ENCODE assay signal across 11 cellular contexts in genomic region chr2:9071032-9071431, GRCh38.
DNase-seq lines count a peak whose midpoint lies in the region; ATAC-seq, FAIRE-seq and TF ChIP-seq lines count a peak whose summit lies in the region.
"Had no signal": no experiment of that assay in that cellular context is flagged by ENCODE, and none has a peak within 500 bp of the region (broad histone marks: within the 10 kb centered on the region; RNA-seq: fewer than 3 reads in every experiment).

No MANE protein-coding gene starts in this region.

- H3K9me3 ChIP-seq in lower lobe of right lung (peaks cover 10% of the 10 kb centered on the region), kidney (ENCODE audit: control insufficient read depth in 1 of 2, low read length in 2 of 2) (no peaks in the 10 kb centered on the region)

- intact Hi-C loops in Calu3 (cut with micrococcal nuclease; ENCODE audit: unreplicated experiment) (no loop called here), lower lobe of right lung (cut with DNase I) (no loop called here), kidney (cut with DNase I) (no loop called here)

- CTCF ChIA-PET in Calu3 (lab: Charles Lee): interaction anchor here (0.7 to 0.8 kb wide), 4 partner anchors 37 to 1799 kb away, joined by 3 to 6 read pairs (median 5); no protein-coding TSS in a partner anchor

- FAIRE-seq in kidney (lab: Jason Lieb, UNC): no peak

- H3K4me3 ChIP-seq in lower lobe of right lung (no peak overlapping the region), kidney (ENCODE audit: low read length in 2 of 2) (no peak overlapping the region)
- H3K4me3 ChIP-seq: gastroesophageal sphincter had no signal

- H3K27me3 Mint-ChIP-seq in Calu3 (ENCODE audit: unreplicated experiment): no peaks in the 10 kb centered on the region
- H3K27me3 Mint-ChIP-seq in naive thymus-derived CD8-positive, alpha-beta T cell: peaks cover 9 to 34% (median 15%) of the 10 kb centered on the region in 5 donors

- no peak overlapping the region for H3K9ac ChIP-seq in kidney (ENCODE audit: low read length in 2 of 2)

- no peak for TF ChIP-seq CTCF in Calu3 (IDR thresholded peaks at IDR 0.05; ENCODE audit: unreplicated experiment)
- no peak for TF ChIP-seq CTCF in lower lobe of right lung (IDR thresholded peaks at IDR 0.05)
- no peak for TF ChIP-seq CTCF in kidney (IDR thresholded peaks at IDR 0.05; ENCODE audit: borderline replicate concordance, extremely low read depth, insufficient read depth)

- POLR2A ChIA-PET in naive thymus-derived CD8-positive, alpha-beta T cell (lab: Charles Lee): no interaction called here

- H3K27ac Mint-ChIP-seq in Calu3 (ENCODE audit: unreplicated experiment): peak overlapping the region; percentile 58
- no peak overlapping the region for H3K27ac Mint-ChIP-seq in naive thymus-derived CD8-positive, alpha-beta T cell

- DNase-seq in Calu3 (peak; percentile 64), amniotic epithelial cell (ENCODE audit: low read depth) (peak; percentile 70), lower lobe of right lung (no peak), HuH-7.5 (ENCODE audit: low spot score) (no peak), kidney (no peak), KG1 (lab: John Stamatoyannopoulos, UW) (no peak)
- no peak for DNase-seq in naive thymus-derived CD8-positive, alpha-beta T cell
- DNase-seq: activated naive CD4-positive, alpha-beta T cell treated with Interleukin-2 at 50 U/mL for 16 hours; Karpas-422 had no signal

- ATAC-seq in HG02759 (IDR thresholded peaks at IDR 0.05; ENCODE audit: unreplicated experiment) (peak; percentile 55), lower lobe of right lung (peak; percentile 49 to 64)
- no peak for ATAC-seq in naive thymus-derived CD8-positive, alpha-beta T cell
- ATAC-seq: gastroesophageal sphincter had no signal

- H3K36me3 Mint-ChIP-seq in Calu3 (ENCODE audit: insufficient read depth, unreplicated experiment): peaks cover 5% of the 10 kb centered on the region
- peaks cover 0 to 17% (median 7%) of the 10 kb centered on the region in 3 donors for H3K36me3 Mint-ChIP-seq in naive thymus-derived CD8-positive, alpha-beta T cell

- H3K9me3 Mint-ChIP-seq in Calu3 (ENCODE audit: low read depth, unreplicated experiment): peaks cover 5% of the 10 kb centered on the region
- peaks cover 9 to 35% (median 26%) of the 10 kb centered on the region in 9 donors for H3K9me3 Mint-ChIP-seq in naive thymus-derived CD8-positive, alpha-beta T cell

- peaks cover 18% of the 10 kb centered on the region for H3K4me1 Mint-ChIP-seq in Calu3 (ENCODE audit: low read depth, unreplicated experiment)
- no peaks in the 10 kb centered on the region for H3K4me1 Mint-ChIP-seq in naive thymus-derived CD8-positive, alpha-beta T cell

- H3K4me3 Mint-ChIP-seq in Calu3 (ENCODE audit: low read depth, unreplicated experiment): peak overlapping the region; percentile 0
- no peak overlapping the region for H3K4me3 Mint-ChIP-seq in naive thymus-derived CD8-positive, alpha-beta T cell

- no peaks in the 10 kb centered on the region for H3K27me3 ChIP-seq in lower lobe of right lung (ENCODE audit: low read depth)
- H3K27me3 ChIP-seq: gastroesophageal sphincter had no signal

- H3K4me1 ChIP-seq in lower lobe of right lung (no peaks in the 10 kb centered on the region), kidney (ENCODE audit: control insufficient read depth in 1 of 2, insufficient read depth in 1 of 2, low read depth in 1 of 2, low read length in 2 of 2) (no peaks in the 10 kb centered on the region)
- H3K4me1 ChIP-seq: gastroesophageal sphincter had no signal

- BruUV-seq in Calu3 (replicated peaks; lab: Mats Ljungman, UMichigan): no TSS peak

- H3K36me3 ChIP-seq in lower lobe of right lung (no peaks in the 10 kb centered on the region), kidney (ENCODE audit: control insufficient read depth in 1 of 2, insufficient read depth in 2 of 2, low read length in 2 of 2) (no peaks in the 10 kb centered on the region)
- H3K36me3 ChIP-seq: gastroesophageal sphincter had no signal

- H3K27ac ChIP-seq in lower lobe of right lung: no peak overlapping the region
- H3K27ac ChIP-seq in kidney (ENCODE audit: low read depth in 2 of 2, low read length in 2 of 2): no peak overlapping the region
- H3K27ac ChIP-seq: gastroesophageal sphincter had no signal

Comparison
In these comparisons a context has a peak if more than half of its experiments do, and no peak if none do; other contexts are left out.
1. DNase-seq: peak in Calu3 (single experiment) and amniotic epithelial cell (single experiment); none in lower lobe of right lung (single experiment), HuH-7.5 (single experiment), naive thymus-derived CD8-positive, alpha-beta T cell (0 of 10), kidney (single experiment) and KG1 (single experiment).
2. ATAC-seq: peak in HG02759 (single experiment) and lower lobe of right lung (2 of 2); none in naive thymus-derived CD8-positive, alpha-beta T cell (0 of 2).